8 cellular contexts compared by ENCODE assay signal in the genomic region with DNA sequence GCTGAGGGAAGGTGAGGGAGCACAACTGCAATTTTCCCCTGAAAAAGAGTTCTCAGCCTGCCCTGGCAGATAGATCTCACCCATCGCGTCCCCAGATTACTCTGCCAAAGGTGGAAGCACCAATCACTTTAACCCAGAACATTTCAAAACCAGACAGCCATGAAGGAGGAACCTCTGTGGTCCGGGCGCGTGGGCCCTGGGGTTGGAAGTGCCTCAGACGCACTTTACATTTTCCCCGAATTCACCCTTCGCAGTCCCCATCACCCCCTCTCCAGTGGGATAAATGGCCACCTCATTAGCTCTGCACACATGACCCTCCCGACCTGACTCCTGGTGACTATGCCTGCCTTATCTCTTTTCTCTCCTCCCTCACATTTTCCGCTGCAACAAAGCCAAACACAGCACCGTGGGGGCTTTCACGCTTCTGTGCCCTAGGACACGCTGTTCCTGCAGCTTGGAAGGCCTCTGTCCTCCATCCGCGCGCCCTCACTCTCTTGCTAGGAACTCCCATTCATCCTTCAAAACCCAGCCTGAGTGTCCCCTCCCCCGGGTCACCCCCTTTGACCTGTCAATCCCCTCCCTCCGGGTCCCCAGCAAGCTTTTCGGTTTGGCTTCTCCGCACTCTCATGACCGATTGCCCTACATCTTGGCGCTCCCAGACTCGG.
A peak's percentile ranks its signal among the peaks of the same experiment; 100 is the strongest.
DNase-seq lines count a peak whose midpoint lies in the region; ATAC-seq and TF ChIP-seq lines count a peak whose summit lies in the region.
"Not testable (repeated sequence)": the region's sequence is repeated elsewhere in the genome, so short reads cannot be mapped to it uniquely, and the experiment has no call there.

No MANE protein-coding gene starts in this region.

- H3K27ac Mint-ChIP-seq in WTC11; MCF 10A (ENCODE audit: low read depth, unreplicated experiment); mesothelial cell of epicardium: not testable (repeated sequence)

- not testable (repeated sequence) for H4K20me1 ChIP-seq in DOHH2 (ENCODE audit: control insufficient read depth, insufficient read depth, low read depth, low read length)

- H3K27me3 Mint-ChIP-seq in WTC11 (ENCODE audit: low read depth); MCF 10A (ENCODE audit: insufficient read depth, unreplicated experiment); mesothelial cell of epicardium (ENCODE audit: low read depth): not testable (repeated sequence)

- DNase-seq in Jurkat, Clone E6-1 (ENCODE audit: low read depth, low spot score); MCF 10A (ENCODE audit: unreplicated experiment); mesothelial cell of epicardium (ENCODE audit: low spot score in 2 of 2, unreplicated experiment in 2 of 2): not testable (repeated sequence)
- DNase-seq in WTC11 (ENCODE audit: low spot score): peak; percentile 14
- peak; percentile 20 for DNase-seq in left cardiac atrium
- DNase-seq in sciatic nerve (ENCODE audit: low spot score): peak; percentile 36
- DNase-seq in transverse colon: peak; percentile 7

- in situ Hi-C loops in transverse colon (cut with MboI; ENCODE audit: low pct_ligation_motif_present in 1 of 4, low pct_unique_long_range_greater_than_20kb in 1 of 4, low sequenced_read_pairs in 3 of 4): not testable (repeated sequence)

- not testable (repeated sequence) for TF ChIP-seq EP300 in transverse colon (IDR thresholded peaks at IDR 0.05; ENCODE audit: low read depth)

- not testable (repeated sequence) for H3F3A ChIP-seq in DOHH2 (ENCODE audit: control insufficient read depth, insufficient read depth)

- peak overlapping the region; percentile 37 for H3K4me2 ChIP-seq in DOHH2 (ENCODE audit: low read length)

- BruUV-seq in MCF 10A (replicated peaks; lab: Mats Ljungman, UMichigan): not testable (repeated sequence)

- not testable (repeated sequence) for TF ChIP-seq CTCF in DOHH2 (IDR thresholded peaks at IDR 0.05; ENCODE audit: low read depth, low read length, poor library complexity, severe bottlenecking); WTC11 (IDR thresholded peaks at IDR 0.05); MCF 10A (IDR thresholded peaks at IDR 0.05; ENCODE audit: unreplicated experiment); mesothelial cell of epicardium (IDR thresholded peaks at IDR 0.05; ENCODE audit: unreplicated experiment); transverse colon (IDR thresholded peaks at IDR 0.05)

- WGBS in transverse colon (ENCODE audit: low coverage in 1 of 2), 2 donors: 36% methylated on average over 7 of the region's 23 CpGs; no CpG with 5 or more reads in 1 of the 2 donors

- H3K4me1 Mint-ChIP-seq in WTC11; MCF 10A (ENCODE audit: insufficient read depth, unreplicated experiment); mesothelial cell of epicardium: not testable (repeated sequence)

- H3K27ac ChIP-seq in DOHH2 (ENCODE audit: low read depth, low read length); transverse colon: not testable (repeated sequence)

- not testable (repeated sequence) for H3K36me3 Mint-ChIP-seq in WTC11; MCF 10A (ENCODE audit: insufficient read depth, unreplicated experiment); mesothelial cell of epicardium

- intact Hi-C loops in MCF 10A (cut with micrococcal nuclease); left cardiac atrium (cut with DNase I); sciatic nerve (cut with DNase I); transverse colon (cut with DNase I; ENCODE audit: low total_unique reads): not testable (repeated sequence)

- H3K27me3 ChIP-seq in DOHH2 (ENCODE audit: control insufficient read depth, low read length); transverse colon: not testable (repeated sequence)

- not testable (repeated sequence) for H3K79me2 ChIP-seq in DOHH2 (ENCODE audit: control insufficient read depth, low read length)

- H3K4me3 ChIP-seq in DOHH2 (ENCODE audit: low read length): peak overlapping the region; percentile 54
- peak overlapping the region; percentile 27; the same call in 1 of the 2 replicates for H3K4me3 ChIP-seq in Jurkat, Clone E6-1 (ENCODE audit: low read length)
- H3K4me3 ChIP-seq in transverse colon: not testable (repeated sequence)

- not testable (repeated sequence) for ATAC-seq in WTC11
- ATAC-seq in left cardiac atrium (peak; percentile 6 to 50), sciatic nerve (peak; percentile 23)

- H3K36me3 ChIP-seq in DOHH2 (ENCODE audit: control insufficient read depth, low read length); transverse colon: not testable (repeated sequence)

- H3K9me3 ChIP-seq in DOHH2 (ENCODE audit: control insufficient read depth, insufficient read depth, low read length); transverse colon: not testable (repeated sequence)

- H3K9me3 Mint-ChIP-seq in WTC11; MCF 10A (ENCODE audit: unreplicated experiment); mesothelial cell of epicardium: not testable (repeated sequence)

- H3K9me2 ChIP-seq in DOHH2 (replicated peaks; ENCODE audit: control insufficient read depth, low read length): not testable (repeated sequence)

- CTCF ChIA-PET in WTC11 (lab: Charles Lee); MCF 10A (lab: Yijun Ruan, JAX): not testable (repeated sequence)

- H3K4me1 ChIP-seq in DOHH2 (ENCODE audit: control insufficient read depth, low read length); transverse colon: not testable (repeated sequence)

- H3K4me3 Mint-ChIP-seq in WTC11 (peak overlapping the region; percentile 63; the same call in 1 of the 2 replicates), MCF 10A (ENCODE audit: unreplicated experiment) (peak overlapping the region; percentile 60), mesothelial cell of epicardium (peak overlapping the region; percentile 70)

- TF ChIP-seq POLR2A in transverse colon (IDR thresholded peaks at IDR 0.05): not testable (repeated sequence)

- POLR2A ChIA-PET in WTC11 (lab: Charles Lee): not testable (repeated sequence)
- POLR2A ChIA-PET in MCF 10A (lab: Yijun Ruan, JAX): interaction anchor here (0.6 kb wide), 1 partner anchor 400 kb away, joined by 3 read pairs; no protein-coding TSS in a partner anchor
